In the genomic region with DNA sequence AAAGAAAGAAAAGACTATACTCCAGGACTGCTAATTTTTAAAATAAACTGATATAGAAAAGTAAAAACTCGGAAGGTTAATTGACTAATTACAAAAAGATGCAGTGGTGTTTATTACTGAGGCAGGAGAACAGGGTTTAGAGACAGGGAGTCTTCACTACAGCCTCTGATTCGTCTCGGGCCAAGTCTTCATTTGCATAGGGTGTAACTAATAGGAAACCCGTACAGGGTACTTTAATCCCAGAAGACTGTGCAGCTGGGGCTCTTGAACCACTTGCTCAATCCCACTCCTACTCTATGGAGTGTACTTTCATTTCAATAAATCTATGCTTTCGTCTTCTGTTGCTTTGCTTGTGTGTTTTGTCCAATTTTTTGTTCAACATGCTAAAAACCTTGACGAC, we compare ENCODE assay signal across 1 cellular context.
TF ChIP-seq lines count a peak whose summit lies in the region.

No MANE protein-coding gene starts in this region.

TF ChIP-seq in K562, 482 proteins besides CTCF, POLR2A, EP300 and RAD21:
- TF ChIP-seq, protein P1, sequence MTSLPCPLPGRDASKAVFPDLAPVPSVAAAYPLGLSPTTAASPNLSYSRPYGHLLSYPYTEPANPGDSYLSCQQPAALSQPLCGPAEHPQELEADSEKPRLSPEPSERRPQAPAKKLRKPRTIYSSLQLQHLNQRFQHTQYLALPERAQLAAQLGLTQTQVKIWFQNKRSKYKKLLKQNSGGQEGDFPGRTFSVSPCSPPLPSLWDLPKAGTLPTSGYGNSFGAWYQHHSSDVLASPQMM (CRISPR knock-in tag; IDR thresholded peaks at IDR 0.05) = no peak
- no peak for TF ChIP-seq DPF2 (IDR thresholded peaks at IDR 0.05)
- no peak for TF ChIP-seq HNRNPL (IDR thresholded peaks at IDR 0.05; ENCODE audit: low read depth, low read length)
- TF ChIP-seq, protein P2, sequence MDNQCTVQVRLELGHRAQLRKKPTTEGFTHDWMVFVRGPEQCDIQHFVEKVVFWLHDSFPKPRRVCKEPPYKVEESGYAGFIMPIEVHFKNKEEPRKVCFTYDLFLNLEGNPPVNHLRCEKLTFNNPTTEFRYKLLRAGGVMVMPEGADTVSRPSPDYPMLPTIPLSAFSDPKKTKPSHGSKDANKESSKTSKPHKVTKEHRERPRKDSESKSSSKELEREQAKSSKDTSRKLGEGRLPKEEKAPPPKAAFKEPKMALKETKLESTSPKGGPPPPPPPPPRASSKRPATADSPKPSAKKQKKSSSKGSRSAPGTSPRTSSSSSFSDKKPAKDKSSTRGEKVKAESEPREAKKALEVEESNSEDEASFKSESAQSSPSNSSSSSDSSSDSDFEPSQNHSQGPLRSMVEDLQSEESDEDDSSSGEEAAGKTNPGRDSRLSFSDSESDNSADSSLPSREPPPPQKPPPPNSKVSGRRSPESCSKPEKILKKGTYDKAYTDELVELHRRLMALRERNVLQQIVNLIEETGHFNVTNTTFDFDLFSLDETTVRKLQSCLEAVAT (IDR thresholded peaks at IDR 0.05) = no peak
TF ChIP-seq in K562: peak in this region for 0.
